In the genomic region with DNA sequence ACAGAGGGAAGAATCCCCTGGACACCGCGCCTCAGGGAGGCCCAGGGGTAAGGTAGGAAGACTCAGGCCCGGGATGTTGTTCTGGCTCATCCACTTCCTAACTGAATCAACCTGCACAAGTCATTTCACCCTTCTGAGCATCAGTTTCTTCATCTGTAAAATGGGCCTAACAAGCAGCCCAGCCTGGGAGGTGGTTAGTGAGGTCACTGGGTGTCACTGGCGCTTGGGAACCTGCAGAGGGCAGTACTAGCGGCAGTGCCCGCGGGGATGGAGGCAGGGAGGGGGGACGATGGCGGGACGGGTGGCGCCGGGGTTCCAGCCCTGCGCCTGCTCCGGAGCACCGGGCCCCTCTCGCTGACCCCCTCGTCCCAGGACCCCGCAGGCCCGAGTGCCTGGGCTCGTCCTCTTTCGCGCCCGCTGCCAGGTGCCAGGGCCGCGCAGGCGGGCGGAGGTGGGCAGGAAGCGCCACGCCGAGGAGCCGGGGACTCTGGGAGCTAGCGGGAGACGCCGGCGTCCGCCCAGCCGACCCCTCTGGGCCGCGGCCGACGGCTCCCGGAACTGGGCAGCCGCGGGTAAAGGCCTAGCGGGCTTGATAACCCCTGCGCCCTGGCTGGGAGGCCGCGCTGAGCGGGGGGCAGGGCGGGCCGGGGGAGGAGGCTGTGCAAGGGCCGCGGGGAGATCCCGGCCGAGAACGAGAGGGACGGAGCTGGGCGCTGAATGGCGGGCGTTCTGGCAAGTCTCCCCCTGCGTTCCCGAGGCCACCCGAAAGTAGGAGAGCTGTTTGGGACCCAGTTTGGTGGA, we compare ENCODE assay signal across 8 cellular contexts. TPM values are rescaled to one million over a fixed set of nuclear protein-coding genes. Genes with fewer than 3 reads are reported as not detected.
DNase-seq lines count a peak whose midpoint lies in the region; ATAC-seq and TF ChIP-seq lines count a peak whose summit lies in the region.

TSS of gene NLRX1 (plus strand) at position 255 of the 801 bp plus-strand sequence. CDS start 2,679 bp downstream, outside the sequence.

- H3K4me1 Mint-ChIP-seq in activated CD8-positive, alpha-beta T cell treated with anti-CD3 and anti-CD28 coated beads for 36 hours (ENCODE audit: low read depth), result peaks cover 9% of the 10 kb centered on the region

- no peaks in the 10 kb centered on the region for H3K36me3 Mint-ChIP-seq in activated CD8-positive, alpha-beta T cell treated with anti-CD3 and anti-CD28 coated beads for 36 hours (ENCODE audit: low read depth)

- intact Hi-C loops in activated CD8-positive, alpha-beta T cell treated with anti-CD3 and anti-CD28 coated beads for 36 hours (cut with micrococcal nuclease), result no loop called here

- POLR2A ChIA-PET in activated CD8-positive, alpha-beta T cell treated with anti-CD3 and anti-CD28 coated beads for 36 hours (lab: Charles Lee), result interaction anchor here (0.7 to 2.1 kb wide), 14 partner anchors 9 to 169 kb away, joined by 3 to 9 read pairs (median 4); partner anchors contain the start of gene CBL

- CTCF ChIA-PET in activated CD8-positive, alpha-beta T cell treated with anti-CD3 and anti-CD28 coated beads for 36 hours (lab: Charles Lee), result interaction anchor here (0.7 to 2.7 kb wide), 36 partner anchors 9 to 306 kb away, joined by 3 to 35 read pairs (median 4); partner anchors contain the start of genes CBL and VPS11

- peak; percentile 66 for DNase-seq in AG09319 (ENCODE audit: extremely low read depth, low read depth)
- peak; percentile 80 for DNase-seq in NCI-H460 (ENCODE audit: extremely low read depth, low read depth)
- peak; percentile 91 for DNase-seq in activated CD8-positive, alpha-beta T cell treated with anti-CD3 and anti-CD28 coated beads for 36 hours
- peak; percentile 77 for DNase-seq in effector CD4-positive, alpha-beta T cell
- peak; percentile 85 to 92 for DNase-seq in lung microvascular endothelial cell (ENCODE audit: low read depth in 2 of 2)
- DNase-seq in stimulated activated CD4-positive, alpha-beta T cell treated with anti-CD3 and anti-CD28 coated beads, TNF-alpha, amount 100 ng/mL, for 4 hours (ENCODE audit: low read depth in 3 of 3), result peak; percentile 71 to 75 (median 73)

- H3K27me3 Mint-ChIP-seq in activated CD8-positive, alpha-beta T cell treated with anti-CD3 and anti-CD28 coated beads for 36 hours, result no peaks in the 10 kb centered on the region

- H3K4me3 Mint-ChIP-seq in activated CD8-positive, alpha-beta T cell treated with anti-CD3 and anti-CD28 coated beads for 36 hours, result peak within 1 kb of the TSS; percentile 89

- peak; percentile 58 for ATAC-seq in GM18873 (IDR thresholded peaks at IDR 0.05; ENCODE audit: low FRiP score, unreplicated experiment)
- ATAC-seq in HG03139 (IDR thresholded peaks at IDR 0.05; ENCODE audit: unreplicated experiment), result peak; percentile 89
- ATAC-seq in activated CD8-positive, alpha-beta T cell treated with anti-CD3 and anti-CD28 coated beads for 36 hours, result peak; percentile 95

- no peaks in the 10 kb centered on the region for H3K9me3 Mint-ChIP-seq in activated CD8-positive, alpha-beta T cell treated with anti-CD3 and anti-CD28 coated beads for 36 hours

- TF ChIP-seq CTCF in AG09319 (IDR thresholded peaks at IDR 0.05; ENCODE audit: low read depth, low read length), result peak; percentile 92
- TF ChIP-seq CTCF in activated CD8-positive, alpha-beta T cell treated with anti-CD3 and anti-CD28 coated beads for 36 hours (IDR thresholded peaks at IDR 0.05), result peak; percentile 89

- peak within 1 kb of the TSS; percentile 92 for H3K27ac Mint-ChIP-seq in activated CD8-positive, alpha-beta T cell treated with anti-CD3 and anti-CD28 coated beads for 36 hours

RNA-seq across cellular contexts. Expression of gene NLRX1, which starts in this region (rescaled TPM):
- 12.4 and 13.6 TPM in 2 replicates for total RNA-seq in NCI-H460 (2014; rRNA removed; shearing (Covaris generic))
- polyA plus RNA-seq in NCI-H460 (2014; cell fraction: nucleus; rRNA removed), result 21.7 and 29.1 TPM in 2 replicates
- 10 to 100 TPM; 20.1 to 21.3 TPM for total RNA-seq in activated CD8-positive, alpha-beta T cell treated with anti-CD3 and anti-CD28 coated beads for 36 hours
- total RNA-seq in lung microvascular endothelial cell, result 9.8 and 11.1 TPM in 2 replicates

Comparison
In these comparisons a context has a peak if more than half of its experiments do, and no peak if none do; other contexts are left out.
1. Peak in every context shown above with its lines: DNase-seq and ATAC-seq.